Comparison of ENCODE assay signal across 38 cellular contexts in the genomic region with DNA sequence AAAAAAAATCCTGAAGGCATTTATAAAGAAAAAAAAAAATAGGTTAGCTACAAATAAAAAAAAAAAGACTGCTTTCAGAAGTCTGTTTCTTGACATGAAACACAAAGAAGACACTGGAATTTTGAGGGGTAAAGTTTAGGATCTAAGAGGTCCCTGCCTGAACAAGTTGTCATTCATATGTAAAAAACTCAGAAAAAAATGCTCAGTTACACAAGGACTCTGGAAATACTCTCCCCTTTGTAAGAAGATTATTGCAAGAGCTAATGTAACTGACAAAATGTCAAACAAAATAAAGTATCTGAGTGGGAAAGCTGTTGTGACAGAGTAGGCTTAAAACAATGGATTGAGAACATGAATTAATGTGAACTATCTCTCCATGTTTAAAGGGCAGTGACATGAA.
"Had no signal": no experiment of that assay in that cellular context is flagged by ENCODE, and none has a peak within 500 bp of the region (broad histone marks: within the 10 kb centered on the region; RNA-seq: fewer than 3 reads in every experiment).

No MANE protein-coding gene starts in this region.

- H3K36me3 ChIP-seq: ascending aorta, cardiac muscle cell had no signal

- ATAC-seq: activated CD8-positive, alpha-beta T cell treated with anti-CD3 and anti-CD28 coated beads for 36 hours; activated naive CD8-positive, alpha-beta T cell treated with anti-CD3 and anti-CD28 coated beads, Interleukin-2, amount 50 U/mL, for 24 hours; activated T-cell treated with anti-CD3 and anti-CD28 coated beads, Interleukin-2, amount 50 U/mL, for 4 hours; activated T-cell treated with anti-CD3 and anti-CD28 coated beads, Interleukin-2, amount 50 U/mL, for 72 hours; activated T-helper 17 cell treated with anti-CD3 and anti-CD28 coated beads, Interleukin-2, amount 50 U/mL, for 72 hours had no signal

- H3K4me1 ChIP-seq: ascending aorta had no signal

- H3K36me3 Mint-ChIP-seq: activated CD4-positive, alpha-beta memory T cell treated with anti-CD3 and anti-CD28 coated beads for 36 hours; activated naive CD8-positive, alpha-beta T cell; activated naive CD8-positive, alpha-beta T cell treated with anti-CD3 and anti-CD28 coated beads, Interleukin-2, amount 10 ng/mL, durations not matched to agents 7 days and 5 days; brain had no signal

- H3K27me3 Mint-ChIP-seq: activated B cell treated with CpG ODN at 0.5 μM for 24 hours; activated CD4-positive, alpha-beta memory T cell treated with anti-CD3 and anti-CD28 coated beads for 36 hours; activated CD4-positive, alpha-beta T cell treated with anti-CD3 and anti-CD28 coated beads, Interleukin-2, amount 10 ng/mL, durations not matched to agents 24 days and 14 days; activated CD8-positive, alpha-beta T cell treated with anti-CD3 and anti-CD28 coated beads for 36 hours; activated naive CD8-positive, alpha-beta T cell; activated naive CD8-positive, alpha-beta T cell treated with anti-CD3 and anti-CD28 coated beads, Interleukin-2, amount 10 ng/mL, durations not matched to agents 7 days and 5 days; activated naive CD8-positive, alpha-beta T cell treated with anti-CD3 and anti-CD28 coated beads, Interleukin-2, amount 50 U/mL, for 24 hours; activated T-helper 17 cell treated with anti-CD3 and anti-CD28 coated beads, Interleukin-2, amount 50 U/mL, for 72 hours; brain; central memory CD8-positive, alpha-beta T cell had no signal

- H3K27ac Mint-ChIP-seq: activated B cell treated with CpG ODN at 0.5 μM for 24 hours; activated CD4-positive, alpha-beta memory T cell treated with anti-CD3 and anti-CD28 coated beads for 36 hours; activated CD4-positive, alpha-beta T cell treated with anti-CD3 and anti-CD28 coated beads, Interleukin-2, amount 10 ng/mL, durations not matched to agents 24 days and 14 days; activated CD8-positive, alpha-beta T cell treated with anti-CD3 and anti-CD28 coated beads for 36 hours; activated naive CD4-positive, alpha-beta T cell treated with anti-CD3 and anti-CD28 coated beads for 36 hours; activated naive CD8-positive, alpha-beta T cell; activated naive CD8-positive, alpha-beta T cell treated with anti-CD3 and anti-CD28 coated beads, Interleukin-2, amount 10 ng/mL, durations not matched to agents 7 days and 5 days; activated naive CD8-positive, alpha-beta T cell treated with anti-CD3 and anti-CD28 coated beads, Interleukin-2, amount 50 U/mL, for 24 hours; activated T-cell treated with anti-CD3 and anti-CD28 coated beads, Interleukin-2, amount 50 U/mL, for 72 hours; activated T-helper 1 cell treated with anti-CD3 and anti-CD28 coated beads, Interleukin-12 subunit alpha, Interleukin-12 subunit beta, Interleukin-2, Interleukin-4 antibody, amounts not matched to agents 30 ng/mL and 10 ng/mL and 1 ng/mL, durations not matched to agents 14 hours and 24 hours and 36 hours; activated T-helper 17 cell treated with anti-CD3 and anti-CD28 coated beads, Interleukin-2, amount 50 U/mL, for 72 hours; T-helper 1 cell treated with Interleukin-12 subunit alpha and Interleukin-12 subunit beta and Interleukin-4 antibody, amounts not matched to agents 30 μg/mL and 1 μg/mL, for 36 hours; T-helper 2 cell treated with Interferon-gamma antibody and Interleukin-4, amounts not matched to agents 5 μg/mL and 100 μg/mL, for 36 hours had no signal

- H3K4me1 Mint-ChIP-seq: activated B cell treated with CpG ODN at 0.5 μM for 24 hours; activated CD4-positive, alpha-beta T cell treated with anti-CD3 and anti-CD28 coated beads, Interleukin-2, amount 10 ng/mL, durations not matched to agents 24 days and 14 days; activated naive CD8-positive, alpha-beta T cell treated with anti-CD3 and anti-CD28 coated beads, Interleukin-2, amount 10 ng/mL, durations not matched to agents 7 days and 5 days; activated naive CD8-positive, alpha-beta T cell treated with anti-CD3 and anti-CD28 coated beads, Interleukin-2, amount 50 U/mL, for 24 hours; activated T-helper 17 cell treated with anti-CD3 and anti-CD28 coated beads, Interleukin-2, amount 50 U/mL, for 72 hours; central memory CD8-positive, alpha-beta T cell had no signal

- DNase-seq: activated B cell treated with CpG ODN at 0.5 μM for 24 hours; activated CD4-positive, alpha-beta memory T cell treated with anti-CD3 and anti-CD28 coated beads for 36 hours; activated CD4-positive, alpha-beta T cell treated with anti-CD3 and anti-CD28 coated beads for 4 hours; activated CD4-positive, alpha-beta T cell treated with anti-CD3 and anti-CD28 coated beads, Interleukin-2, amount 10 ng/mL, durations not matched to agents 24 days and 14 days; activated CD4-positive, alpha-beta T cell treated with anti-CD3 and anti-CD28 coated beads, Interleukin-2, amount 50 U/mL, for 1 hour; activated CD4-positive, alpha-beta T cell treated with anti-CD3 and anti-CD28 coated beads, Interleukin-2, amount 50 U/mL, for 4 hours; activated CD4-positive, CD25-positive, alpha-beta regulatory T cell treated with anti-CD3 and anti-CD28 coated beads, Interleukin-2, amount 50 U/mL, for 72 hours; activated CD8-positive, alpha-beta memory T cell treated with anti-CD3 and anti-CD28 coated beads, Interleukin-2, amount 50 U/mL, for 4 hours; activated CD8-positive, alpha-beta T cell treated with anti-CD3 and anti-CD28 coated beads for 36 hours; activated effector memory CD4-positive, alpha-beta T cell treated with anti-CD3 and anti-CD28 coated beads, Interleukin-2, amount 50 U/mL, for 16 hours; activated gamma-delta T cell treated with Interleukin-2 at 50 U/mL for 16 hours; activated naive CD4-positive, alpha-beta T cell; activated naive CD4-positive, alpha-beta T cell treated with anti-CD3 and anti-CD28 coated beads for 36 hours; activated naive CD4-positive, alpha-beta T cell treated with anti-CD3 and anti-CD28 coated beads, Interleukin-2, amount 50 U/mL, for 16 hours; activated naive CD8-positive, alpha-beta T cell treated with anti-CD3 and anti-CD28 coated beads, Interleukin-2, amount 10 ng/mL, durations not matched to agents 7 days and 5 days; activated naive CD8-positive, alpha-beta T cell treated with anti-CD3 and anti-CD28 coated beads, Interleukin-2, amount 50 U/mL, for 24 hours; activated T-cell treated with anti-CD3 and anti-CD28 coated beads for 4 hours; activated T-cell treated with anti-CD3 and anti-CD28 coated beads, Interleukin-2, amount 50 U/mL, for 1 hour; activated T-cell treated with anti-CD3 and anti-CD28 coated beads, Interleukin-2, amount 50 U/mL, for 4 hours; activated T-cell treated with anti-CD3 and anti-CD28 coated beads, Interleukin-2, amount 50 U/mL, for 72 hours; amygdala; anterior cingulate cortex; cerebellar nuclear complex; T-helper 1 cell; T-helper 2 cell; T-helper 9 cell had no signal

- H3K27me3 ChIP-seq: ascending aorta, cardiac muscle cell had no signal

- FAIRE-seq: bronchial epithelial cell, TTC549 had no signal

- H3K27ac ChIP-seq: ascending aorta, cardiac muscle cell, VCaP had no signal

- H3K9me3 ChIP-seq: ascending aorta had no signal

- H3K4me3 Mint-ChIP-seq: activated B cell treated with CpG ODN at 0.5 μM for 24 hours; activated CD4-positive, alpha-beta memory T cell treated with anti-CD3 and anti-CD28 coated beads for 36 hours; activated CD4-positive, alpha-beta T cell treated with anti-CD3 and anti-CD28 coated beads, Interleukin-2, amount 10 ng/mL, durations not matched to agents 24 days and 14 days; activated CD8-positive, alpha-beta T cell treated with anti-CD3 and anti-CD28 coated beads for 36 hours; activated naive CD4-positive, alpha-beta T cell treated with anti-CD3 and anti-CD28 coated beads for 36 hours; activated naive CD8-positive, alpha-beta T cell; activated naive CD8-positive, alpha-beta T cell treated with anti-CD3 and anti-CD28 coated beads, Interleukin-2, amount 10 ng/mL, durations not matched to agents 7 days and 5 days; activated naive CD8-positive, alpha-beta T cell treated with anti-CD3 and anti-CD28 coated beads, Interleukin-2, amount 50 U/mL, for 24 hours; activated T-cell treated with anti-CD3 and anti-CD28 coated beads, Interleukin-2, amount 50 U/mL, for 4 hours; activated T-cell treated with anti-CD3 and anti-CD28 coated beads, Interleukin-2, amount 50 U/mL, for 72 hours; activated T-helper 1 cell treated with anti-CD3 and anti-CD28 coated beads, Interleukin-12 subunit alpha, Interleukin-12 subunit beta, Interleukin-2, Interleukin-4 antibody, amounts not matched to agents 30 ng/mL and 10 ng/mL and 1 ng/mL, durations not matched to agents 14 hours and 24 hours and 36 hours; activated T-helper 17 cell treated with anti-CD3 and anti-CD28 coated beads, Interleukin-2, amount 50 U/mL, for 72 hours; brain; central memory CD8-positive, alpha-beta T cell; T-helper 1 cell treated with Interleukin-12 subunit alpha and Interleukin-12 subunit beta and Interleukin-4 antibody, amounts not matched to agents 30 μg/mL and 1 μg/mL, for 36 hours; T-helper 2 cell treated with Interferon-gamma antibody and Interleukin-4, amounts not matched to agents 5 μg/mL and 100 μg/mL, for 36 hours had no signal

- H3K4me3 ChIP-seq: ascending aorta, cardiac muscle cell had no signal
